Comparison of ENCODE assay signal across 20 cellular contexts in genomic region chr9:128625391-128626145, GRCh38. TPM values are rescaled to one million over a fixed set of nuclear protein-coding genes. Genes with fewer than 3 reads are reported as not detected.
A peak's percentile ranks its signal among the peaks of the same experiment; 100 is the strongest.
DNase-seq lines count a peak whose midpoint lies in the region; ATAC-seq, FAIRE-seq and TF ChIP-seq lines count a peak whose summit lies in the region.
"Had no signal": no experiment of that assay in that cellular context is flagged by ENCODE, and none has a peak within 500 bp of the region (broad histone marks: within the 10 kb centered on the region; RNA-seq: fewer than 3 reads in every experiment).

No MANE protein-coding gene starts in this region.

- intact Hi-C loops in endothelial cell of umbilical vein (cut with micrococcal nuclease): no loop called here

- no peaks in the 10 kb centered on the region for H3K9me1 ChIP-seq in endothelial cell of umbilical vein (replicated peaks; ENCODE audit: control insufficient read depth, extremely low read depth, insufficient read depth, low read length)

- CTCF ChIA-PET in RWPE1 (lab: Yijun Ruan, JAX) (interaction anchor here (0.6 to 1.3 kb wide), 3 partner anchors 9 to 10 kb away, joined by 3 to 13 read pairs (median 4); no protein-coding TSS in a partner anchor), endothelial cell of umbilical vein (lab: Charles Lee) (interaction anchor here (0.6 to 1.7 kb wide), 5 partner anchors 8 to 306 kb away, joined by 3 to 10 read pairs (median 3); partner anchors contain the start of gene PKN3)

- no peaks in the 10 kb centered on the region for H3K4me1 ChIP-seq in endothelial cell of umbilical vein (ENCODE audit: control insufficient read depth, extremely low read depth, insufficient read depth, low read length)
- H3K4me1 ChIP-seq: prostate gland had no signal

- no peaks in the 10 kb centered on the region for H3K79me2 ChIP-seq in endothelial cell of umbilical vein (ENCODE audit: control insufficient read depth, insufficient read depth, low read length)

- peak; percentile 18 for DNase-seq in NCI-H748 (lab: John Stamatoyannopoulos, UW; ENCODE audit: unreplicated experiment)
- no peak for DNase-seq in NCI-H748 treated with DMSO at 0.1 percent for 48 hours (lab: John Stamatoyannopoulos, UW)
- DNase-seq in RWPE1 (ENCODE audit: low spot score): no peak
- no peak for DNase-seq in endothelial cell of umbilical vein (ENCODE audit: low read depth, low spot score)
- DNase-seq: activated CD4-positive, alpha-beta T cell treated with anti-CD3 and anti-CD28 coated beads for 1 hour; CD4-positive, alpha-beta memory T cell; GM23248; heart right ventricle; kidney glomerular epithelial cell; NCI-H1092; PC-3; tibial artery had no signal

- no peak for TF ChIP-seq CTCF in RWPE1 (conservative IDR thresholded peaks at IDR 0.05; ENCODE audit: low read depth)
- no peak for TF ChIP-seq CTCF in endothelial cell of umbilical vein (IDR thresholded peaks at IDR 0.05; ENCODE audit: extremely low read depth in 1 of 2, insufficient read depth in 1 of 2, low read depth in 1 of 2, low read length in 2 of 2)

- H3K9ac ChIP-seq in endothelial cell of umbilical vein (replicated peaks; ENCODE audit: extremely low read depth, insufficient read depth, low read length): no peak overlapping the region
- H3K9ac ChIP-seq: GM23248 had no signal

- H3K4me3 ChIP-seq in endothelial cell of umbilical vein (replicated peaks in 1 of 3; ENCODE audit: insufficient read depth in 1 of 3, low read depth in 1 of 3, low read length in 3 of 3): no peak overlapping the region
- H3K4me3 ChIP-seq: GM23248, heart right ventricle, prostate gland, tibial artery had no signal

- no peaks in the 10 kb centered on the region for H3K27me3 ChIP-seq in endothelial cell of umbilical vein (ENCODE audit: control insufficient read depth in 2 of 2, insufficient read depth in 2 of 2, low read length in 2 of 2)
- H3K27me3 ChIP-seq: heart right ventricle, tibial artery had no signal

- H3K27ac ChIP-seq in RWPE1: peak overlapping the region; percentile 99
- no peak overlapping the region for H3K27ac ChIP-seq in endothelial cell of umbilical vein (ENCODE audit: insufficient read depth, low read depth, low read length)
- H3K27ac ChIP-seq: epithelial cell of prostate, GM23248, heart right ventricle, prostate gland, tibial artery had no signal

- H2AFZ ChIP-seq in endothelial cell of umbilical vein (ENCODE audit: low read depth, low read length): no peak overlapping the region
- H2AFZ ChIP-seq: GM23248 had no signal

- H3K27ac Mint-ChIP-seq in stimulated activated memory B cell treated with anti-CD40 and anti-IgM and Interleukin-4, amounts not matched to agents 10 μg/mL and 1 μg/mL and 100 μg/mL, for 72 hours: peak overlapping the region; percentile 46
- H3K27ac Mint-ChIP-seq: IgD-negative memory B cell had no signal

- no peak overlapping the region for H3K4me3 Mint-ChIP-seq in stimulated activated memory B cell treated with anti-CD40 and anti-IgM and Interleukin-4, amounts not matched to agents 10 μg/mL and 1 μg/mL and 100 μg/mL, for 72 hours

- dilution Hi-C loops in endothelial cell of umbilical vein (cut with MboI; ENCODE audit: extremely low pct_ligation_motif_present, low sequenced_read_pairs): no loop called here

- no TSS peak for BruUV-seq in endothelial cell of umbilical vein (replicated peaks; lab: Mats Ljungman, UMichigan)

- no peaks in the 10 kb centered on the region for H3K9me3 Mint-ChIP-seq in stimulated activated memory B cell treated with anti-CD40 and anti-IgM and Interleukin-4, amounts not matched to agents 10 μg/mL and 1 μg/mL and 100 μg/mL, for 72 hours
- H3K9me3 Mint-ChIP-seq: activated naive CD4-positive, alpha-beta T cell treated with anti-CD3 and anti-CD28 coated beads, Interleukin-2, amount 50 U/mL, for 72 hours; CD4-positive, alpha-beta memory T cell; IgD-negative memory B cell had no signal

- ATAC-seq in stimulated activated memory B cell treated with anti-CD40 and anti-IgM and Interleukin-4, amounts not matched to agents 10 μg/mL and 1 μg/mL and 100 μg/mL, for 72 hours: no peak
- no peak for ATAC-seq in HG03571 (IDR thresholded peaks at IDR 0.05; ENCODE audit: unreplicated experiment)
- ATAC-seq in HG03280 (IDR thresholded peaks at IDR 0.05; ENCODE audit: unreplicated experiment): no peak
- no peak for ATAC-seq in GM18873 (IDR thresholded peaks at IDR 0.05; ENCODE audit: low FRiP score, unreplicated experiment)
- ATAC-seq: activated naive CD4-positive, alpha-beta T cell treated with anti-CD3 and anti-CD28 coated beads, Interleukin-2, amount 50 U/mL, for 72 hours; heart right ventricle; PC-3 had no signal

- H3K9me3 ChIP-seq in endothelial cell of umbilical vein (replicated peaks; ENCODE audit: control insufficient read depth, insufficient read depth, low read length): no peaks in the 10 kb centered on the region
- H3K9me3 ChIP-seq: heart right ventricle, prostate gland, tibial artery had no signal

- H3K4me2 ChIP-seq in endothelial cell of umbilical vein (ENCODE audit: insufficient read depth, low read length): no peak overlapping the region

- peaks cover 42 to 73% of the 10 kb centered on the region in 2 experiments for H3K36me3 ChIP-seq in endothelial cell of umbilical vein (ENCODE audit: control insufficient read depth in 2 of 2, extremely low read depth in 1 of 2, insufficient read depth in 2 of 2, low read length in 2 of 2)

- H4K20me1 ChIP-seq in endothelial cell of umbilical vein (replicated peaks; ENCODE audit: control insufficient read depth, extremely low read depth, insufficient read depth, low read length): no peaks in the 10 kb centered on the region

- no peaks in the 10 kb centered on the region for H3K4me1 Mint-ChIP-seq in stimulated activated memory B cell treated with anti-CD40 and anti-IgM and Interleukin-4, amounts not matched to agents 10 μg/mL and 1 μg/mL and 100 μg/mL, for 72 hours
- H3K4me1 Mint-ChIP-seq: CD4-positive, alpha-beta memory T cell; IgD-negative memory B cell had no signal

- TF ChIP-seq POLR2A in endothelial cell of umbilical vein (IDR thresholded peaks at IDR 0.05; ENCODE audit: low read depth, low read length): no peak

- peaks cover 61% of the 10 kb centered on the region for H3K36me3 Mint-ChIP-seq in stimulated activated memory B cell treated with anti-CD40 and anti-IgM and Interleukin-4, amounts not matched to agents 10 μg/mL and 1 μg/mL and 100 μg/mL, for 72 hours

- H3K27me3 Mint-ChIP-seq in stimulated activated memory B cell treated with anti-CD40 and anti-IgM and Interleukin-4, amounts not matched to agents 10 μg/mL and 1 μg/mL and 100 μg/mL, for 72 hours: no peaks in the 10 kb centered on the region
- H3K27me3 Mint-ChIP-seq: CD4-positive, alpha-beta memory T cell; IgD-negative memory B cell had no signal

- no peak for FAIRE-seq in endothelial cell of umbilical vein (lab: Jason Lieb, UNC)

- POLR2A ChIA-PET in RWPE1 (lab: Yijun Ruan, JAX; ENCODE audit: low non-redundant PET): interaction anchor here (1.1 kb wide), 1 partner anchor 36 kb away, joined by 3 read pairs; no protein-coding TSS in a partner anchor
- POLR2A ChIA-PET in endothelial cell of umbilical vein (lab: Charles Lee): interaction anchor here (0.9 kb wide), 1 partner anchor 75 kb away, joined by 3 read pairs; no protein-coding TSS in a partner anchor

TF ChIP-seq in endothelial cell of umbilical vein, 7 proteins besides CTCF, POLR2A, EP300 and RAD21:
- TF ChIP-seq EZH2 (IDR thresholded peaks at IDR 0.05; ENCODE audit: borderline replicate concordance, low read depth, low read length, severe bottlenecking) (no peak), MAX (IDR thresholded peaks at IDR 0.05; ENCODE audit: insufficient read depth, insufficient read length) (no peak), GATA2 (IDR thresholded peaks at IDR 0.05; ENCODE audit: insufficient read depth, insufficient read length, low read depth, low read length) (no peak), POLR2AphosphoS5 (IDR thresholded peaks at IDR 0.05; ENCODE audit: insufficient read depth, low read depth, low read length) (peak; percentile 15), FOS (IDR thresholded peaks at IDR 0.05; ENCODE audit: borderline replicate concordance, insufficient read depth, low read length) (no peak)

RNA-seq across cellular contexts. Expression of gene DYNC2I2, which starts 31.1 kb away (rescaled TPM):
- total RNA-seq in endothelial cell of umbilical vein: 68.5 and 73.6 TPM in 2 replicates
- 82.6 and 88.5 TPM in 2 replicates for polyA plus RNA-seq in endothelial cell of umbilical vein
- 56.2 and 80.5 TPM in 2 replicates for polyA plus RNA-seq in endothelial cell of umbilical vein (2011; cell fraction: cytosol; rRNA removed)
- polyA plus RNA-seq in endothelial cell of umbilical vein (2011; cell fraction: nucleus; rRNA removed): 74.6 and 80.8 TPM in 2 replicates
- 39.7 and 41.2 TPM in 2 replicates for polyA plus RNA-seq in endothelial cell of umbilical vein (2012)
- 32.9 and 45.3 TPM in 2 replicates for polyA minus RNA-seq in endothelial cell of umbilical vein
- polyA minus RNA-seq in endothelial cell of umbilical vein (2011; cell fraction: cytosol; rRNA and poly(A)+ RNA removed): 181 TPM
- polyA minus RNA-seq in endothelial cell of umbilical vein (2011; cell fraction: nucleus; rRNA and poly(A)+ RNA removed): 21.7 and 31.4 TPM in 2 replicates
